28 cellular contexts compared by ENCODE assay signal in the genomic region with DNA sequence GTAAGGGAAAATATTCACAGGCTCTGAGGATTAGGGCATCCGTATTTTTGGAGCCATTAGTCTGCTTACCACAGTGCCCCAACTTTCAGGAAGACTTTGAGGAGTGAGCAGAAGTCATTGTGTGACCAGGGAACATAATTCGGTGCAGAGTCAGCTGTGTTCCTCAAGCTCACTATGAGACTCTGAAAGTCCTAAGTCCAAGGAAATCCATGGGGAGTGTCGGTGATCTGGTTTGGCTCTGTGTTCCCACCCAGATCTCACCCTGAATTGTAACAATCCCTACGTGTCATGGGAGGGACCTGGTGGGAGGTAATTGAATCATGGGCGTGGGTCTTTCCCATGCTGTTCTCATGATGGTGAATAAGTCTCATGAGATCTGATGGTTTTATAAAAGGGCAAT.
"Had no signal": no experiment of that assay in that cellular context is flagged by ENCODE, and none has a peak within 500 bp of the region (broad histone marks: within the 10 kb centered on the region; RNA-seq: fewer than 3 reads in every experiment).

No MANE protein-coding gene starts in this region.

- H3K27me3 ChIP-seq: pancreas, spleen, tibial nerve, upper lobe of left lung, vagina had no signal

- H3K36me3 Mint-ChIP-seq: immature natural killer cell; mesothelial cell of epicardium; naive thymus-derived CD4-positive, alpha-beta T cell; stimulated activated effector memory CD8-positive, alpha-beta T cell treated with anti-CD3 and anti-CD28 coated beads, Interleukin-12 subunit alpha, Interleukin-12 subunit beta, amount 100 ng/mL, for 72 hours had no signal

- FAIRE-seq: islet of Langerhans, kidney, pancreas had no signal

- H3K9me3 Mint-ChIP-seq: immature natural killer cell; mesothelial cell of epicardium; nephron; neural crest cell; stimulated activated effector memory CD8-positive, alpha-beta T cell treated with anti-CD3 and anti-CD28 coated beads, Interleukin-12 subunit alpha, Interleukin-12 subunit beta, amount 100 ng/mL, for 72 hours; stimulated activated naive CD8-positive, alpha-beta T cell treated with anti-CD3 and anti-CD28 coated beads, Interleukin-15, amount 100 ng/mL, for 72 hours had no signal

- H3K4me1 Mint-ChIP-seq: immature natural killer cell; neural crest cell; stimulated activated effector memory CD8-positive, alpha-beta T cell treated with anti-CD3 and anti-CD28 coated beads, Interleukin-12 subunit alpha, Interleukin-12 subunit beta, amount 100 ng/mL, for 72 hours; stimulated activated naive CD8-positive, alpha-beta T cell treated with anti-CD3 and anti-CD28 coated beads, Interleukin-15, amount 100 ng/mL, for 72 hours had no signal

- H3K27ac Mint-ChIP-seq: immature natural killer cell; mesothelial cell of epicardium; naive thymus-derived CD4-positive, alpha-beta T cell; nephron; stimulated activated effector memory CD8-positive, alpha-beta T cell treated with anti-CD3 and anti-CD28 coated beads, Interleukin-12 subunit alpha, Interleukin-12 subunit beta, amount 100 ng/mL, for 72 hours; stimulated activated naive CD8-positive, alpha-beta T cell treated with anti-CD3 and anti-CD28 coated beads, Interleukin-15, amount 100 ng/mL, for 72 hours had no signal

- ATAC-seq: naive thymus-derived CD4-positive, alpha-beta T cell; pancreas; right cardiac atrium; sciatic nerve; stimulated activated effector memory CD8-positive, alpha-beta T cell treated with anti-CD3 and anti-CD28 coated beads, Interleukin-12 subunit alpha, Interleukin-12 subunit beta, amount 100 ng/mL, for 72 hours; stimulated activated naive CD8-positive, alpha-beta T cell treated with anti-CD3 and anti-CD28 coated beads, Interleukin-15, amount 100 ng/mL, for 72 hours had no signal

- H3K36me3 ChIP-seq: left ventricle myocardium inferior, pancreas, prostate gland, spleen, tibial nerve, upper lobe of left lung, vagina had no signal

- H3K27ac ChIP-seq: left ventricle myocardium inferior, pancreas, prostate gland, skin epidermis, spleen, tibial nerve, upper lobe of left lung, vagina had no signal

- H3K4me3 ChIP-seq: left ventricle myocardium inferior, lung, pancreas, prostate gland, skin epidermis, spleen, tibial nerve, upper lobe of left lung, vagina had no signal

- H3K4me3 Mint-ChIP-seq: immature natural killer cell; mesothelial cell of epicardium; naive thymus-derived CD4-positive, alpha-beta T cell; nephron; neural crest cell; stimulated activated effector memory CD8-positive, alpha-beta T cell treated with anti-CD3 and anti-CD28 coated beads, Interleukin-12 subunit alpha, Interleukin-12 subunit beta, amount 100 ng/mL, for 72 hours; stimulated activated naive CD8-positive, alpha-beta T cell treated with anti-CD3 and anti-CD28 coated beads, Interleukin-15, amount 100 ng/mL, for 72 hours had no signal

- DNase-seq: hypothalamus; immature natural killer cell; kidney; left ventricle myocardium inferior; mesendoderm; naive thymus-derived CD4-positive, alpha-beta T cell; nucleus accumbens; pancreas; posterior cingulate gyrus; retina; right cardiac atrium; spleen; stimulated activated CD4-positive, alpha-beta T cell treated with anti-CD3 and anti-CD28 coated beads, Interleukin-4, amount 100 ng/mL, for 24 hours; stimulated activated naive CD4-positive, alpha-beta T cell treated with Interleukin-2 at 50 U/mL for 16 hours; stimulated activated naive CD8-positive, alpha-beta T cell treated with anti-CD3 and anti-CD28 coated beads, Interleukin-15, amount 100 ng/mL, for 72 hours; substantia nigra; upper lobe of left lung had no signal

- H3K9me3 ChIP-seq: left ventricle myocardium inferior, pancreas, prostate gland, spleen, tibial nerve, upper lobe of left lung, vagina had no signal

- H3K4me1 ChIP-seq: pancreas, prostate gland, upper lobe of left lung, vagina had no signal
